ENCODE assay signal across 1 cellular context in genomic region chr2:121266543-121267106, GRCh38.
TF ChIP-seq lines count a peak whose summit lies in the region.

No MANE protein-coding gene starts in this region.

TF ChIP-seq in HEK293, 187 proteins besides CTCF, POLR2A, EP300 and RAD21 (continued from another document):
- TF ChIP-seq ZNF398 (tag by site-specific recombination; IDR thresholded peaks at IDR 0.05) (no peak), ZNF645 (tag by site-specific recombination; IDR thresholded peaks at IDR 0.05) (no peak), ZNF518A (tag by site-specific recombination; conservative IDR thresholded peaks at IDR 0.05; ENCODE audit: low read depth) (peak; percentile 81)
TF ChIP-seq in HEK293: peak in this region for 9.
